In the genomic region with DNA sequence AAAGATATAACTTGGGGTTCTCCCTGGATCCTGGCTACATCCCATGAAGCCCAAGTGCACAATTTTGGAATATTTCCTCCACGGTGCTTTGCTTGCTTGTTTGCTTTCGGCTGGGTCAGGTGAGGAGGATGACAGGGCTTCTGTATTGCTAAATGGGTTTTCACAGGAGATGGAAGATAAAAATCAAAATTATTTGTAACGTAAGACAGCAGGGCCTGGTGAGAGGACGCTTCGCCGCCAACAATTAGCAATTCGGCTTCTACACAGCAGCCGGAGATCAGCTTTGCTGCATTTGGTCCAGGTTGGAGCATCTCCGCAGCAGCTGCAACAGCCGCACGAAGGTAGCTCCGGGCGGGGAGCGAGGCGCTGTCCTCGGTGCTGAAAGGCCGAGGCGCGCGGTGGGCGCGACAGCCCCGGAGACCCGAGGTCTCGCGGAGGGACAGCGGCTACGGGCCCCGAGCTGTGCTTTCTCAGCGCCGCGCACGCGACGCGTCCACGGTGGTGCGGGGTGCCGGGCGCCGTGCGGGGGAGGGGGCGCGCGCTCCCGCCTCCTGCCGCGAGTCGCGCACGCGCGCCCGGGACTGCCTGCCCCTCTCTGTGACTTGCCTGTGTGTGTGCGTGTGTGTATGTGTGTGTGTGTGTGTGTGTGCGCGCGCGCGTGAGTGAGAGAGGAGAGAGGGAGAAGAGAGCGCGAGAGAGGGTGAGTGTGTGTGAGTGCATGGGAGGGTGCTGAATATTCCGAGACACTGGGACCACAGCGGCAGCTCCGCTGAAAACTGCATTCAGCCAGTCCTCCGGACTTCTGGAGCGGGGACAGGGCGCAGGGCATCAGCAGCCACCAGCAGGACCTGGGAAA, we compare ENCODE assay signal across 8 cellular contexts. TPM values are rescaled to one million over a fixed set of nuclear protein-coding genes. Genes with fewer than 3 reads are reported as not detected.
DNase-seq lines count a peak whose midpoint lies in the region; ATAC-seq and TF ChIP-seq lines count a peak whose summit lies in the region.

Gene GRIA2 (plus strand): TSS at position 703 of the 856 bp plus-strand sequence. CDS start 315 bp downstream, outside the sequence.

- peak; percentile 26 for ATAC-seq in GM19468 (IDR thresholded peaks at IDR 0.05; ENCODE audit: extremely low read depth, unreplicated experiment)
- no peak for ATAC-seq in HG02885 (IDR thresholded peaks at IDR 0.05; ENCODE audit: poor library complexity, unreplicated experiment)

- peaks cover 17% of the 10 kb centered on the region for H3K4me1 ChIP-seq in mammary epithelial cell (ENCODE audit: insufficient read depth, low read length)

- DNase-seq in A172 (ENCODE audit: low spot score): peak; percentile 46
- DNase-seq in NCI-H446 (lab: John Stamatoyannopoulos, UW): peak; percentile 63 to 83
- peak; percentile 53 for DNase-seq in mammary epithelial cell
- DNase-seq in inferior parietal cortex (ENCODE audit: extremely low spot score): peak; percentile 68
- peak; percentile 1 for DNase-seq in stimulated activated CD8-positive, alpha-beta memory T cell treated with anti-CD3 and anti-CD28 coated beads, Interleukin-4, amount 100 ng/mL, for 24 hours (ENCODE audit: low read depth)
- DNase-seq in NOMO-1 (lab: John Stamatoyannopoulos, UW; ENCODE audit: unreplicated experiment in 2 of 2): no peak

- no peaks in the 10 kb centered on the region for H3K36me3 ChIP-seq in mammary epithelial cell (ENCODE audit: insufficient read depth, low read length)

- peak within 1 kb of the TSS; percentile 78 for H3K4me2 ChIP-seq in mammary epithelial cell (ENCODE audit: insufficient read depth, low read depth, low read length)

- dilution Hi-C loops in mammary epithelial cell (cut with HindIII; ENCODE audit: low sequenced_read_pairs): no loop called here

- no peak within 1 kb of the TSS for H3K9ac ChIP-seq in mammary epithelial cell (ENCODE audit: insufficient read depth, low read length)

- CTCF ChIA-PET in mammary epithelial cell (lab: Charles Lee; ENCODE audit: low non-redundant PET): interaction anchor here (0.6 kb wide), 1 partner anchor 429 kb away, joined by 5 read pairs; no protein-coding TSS in a partner anchor

- in situ Hi-C loops in mammary epithelial cell (cut with MboI; ENCODE audit: low sequenced_read_pairs in 2 of 2): loop anchor here (10.0 to 25.0 kb wide), 3 partner anchors 742 to 967 kb away; no protein-coding TSS in a partner anchor

- H3K27me3 ChIP-seq in mammary epithelial cell (ENCODE audit: insufficient read depth, low read length): peaks cover 31% of the 10 kb centered on the region

- intact Hi-C loops in mammary epithelial cell (cut with micrococcal nuclease): no loop called here

- no peaks in the 10 kb centered on the region for H3K9me3 ChIP-seq in mammary epithelial cell (replicated peaks; ENCODE audit: insufficient read depth, low read length)

- H3K79me2 ChIP-seq in mammary epithelial cell (ENCODE audit: insufficient read depth, low read length): no peaks in the 10 kb centered on the region

- peak within 1 kb of the TSS in 2 of 3 experiments; percentile 23 to 38 for H3K4me3 ChIP-seq in mammary epithelial cell (replicated peaks in 1 of 3; ENCODE audit: insufficient read depth in 1 of 3, low read depth in 2 of 3, low read length in 3 of 3)

- WGBS in mammary epithelial cell (ENCODE audit: low coverage, missing lambda C conversion rate): 4% methylated on average over 28 of the region's 68 CpGs

- TF ChIP-seq CTCF in mammary epithelial cell (conservative IDR thresholded peaks at IDR 0.05 in 1 of 2, IDR thresholded peaks at IDR 0.05 in 1 of 2; ENCODE audit: extremely low read depth in 1 of 2, insufficient read depth in 1 of 2, low read depth in 1 of 2, low read length in 2 of 2): no peak

- no peak within 1 kb of the TSS for H2AFZ ChIP-seq in mammary epithelial cell (ENCODE audit: low read depth, low read length)

- no peak within 1 kb of the TSS for H3K27ac ChIP-seq in mammary epithelial cell (ENCODE audit: insufficient read depth, low read depth, low read length)

- no TSS peak for BruUV-seq in mammary epithelial cell (replicated peaks; lab: Mats Ljungman, UMichigan)

- no peaks in the 10 kb centered on the region for H4K20me1 ChIP-seq in mammary epithelial cell (ENCODE audit: insufficient read depth, low read length)

RNA-seq across cellular contexts. Expression of gene GRIA2, which starts in this region (rescaled TPM):
- total RNA-seq in A172 (2014; rRNA removed; shearing (Covaris generic)): not detected in 2 replicates
- not detected for total RNA-seq in mammary epithelial cell
- polyA plus RNA-seq in mammary epithelial cell: not detected
- polyA minus RNA-seq in mammary epithelial cell: not detected

Comparison
In these comparisons a context has a peak if more than half of its experiments do, and no peak if none do; other contexts are left out.
1. Peak in DNase-seq in A172; RNA of the gene not detected or under 1 TPM.
2. Peak in DNase-seq, H3K4me3 ChIP-seq and H3K4me2 ChIP-seq in mammary epithelial cell; RNA of the gene not detected or under 1 TPM.
3. DNase-seq: peak in NCI-H446 (2 of 2), inferior parietal cortex (single experiment) and stimulated activated CD8-positive, alpha-beta memory T cell treated with anti-CD3 and anti-CD28 coated beads, Interleukin-4, amount 100 ng/mL, for 24 hours (single experiment); none in NOMO-1 (0 of 2).